Comparison of ENCODE assay signal across 8 cellular contexts in genomic region chr1:228734881-228735801, GRCh38. TPM values are rescaled to one million over a fixed set of nuclear protein-coding genes. Genes with fewer than 3 reads are reported as not detected.
DNase-seq lines count a peak whose midpoint lies in the region; ATAC-seq and TF ChIP-seq lines count a peak whose summit lies in the region.

Gene RHOU (plus strand): TSS chr1:228735479. CDS start chr1:228735743, 264 bp downstream.

- H3K9me3 ChIP-seq in esophagus squamous epithelium, result no peaks in the 10 kb centered on the region
- H3K9me3 ChIP-seq in muscle layer of colon (ENCODE audit: low read length), result no peaks in the 10 kb centered on the region

- peaks cover 15% of the 10 kb centered on the region for H3K4me1 Mint-ChIP-seq in activated T-cell treated with anti-CD3 and anti-CD28 coated beads, Interleukin-2, amount 50 U/mL, for 4 hours (ENCODE audit: low read depth)

- peak; percentile 60 for DNase-seq in ELF-1 (ENCODE audit: low read depth, low spot score)
- DNase-seq in NOMO-1 (lab: John Stamatoyannopoulos, UW; ENCODE audit: unreplicated experiment in 2 of 2), result peak; percentile 61 to 72
- DNase-seq in activated T-cell treated with anti-CD3 and anti-CD28 coated beads, Interleukin-2, amount 50 U/mL, for 4 hours, result peak; percentile 50
- no peak for DNase-seq in esophagus squamous epithelium (lab: John Stamatoyannopoulos, UW)
- DNase-seq in stimulated activated CD8-positive, alpha-beta memory T cell treated with anti-CD3 and anti-CD28 coated beads, Interleukin-7, amount 100 ng/mL, for 1 hour (ENCODE audit: low read depth in 2 of 2), result peak; percentile 16 to 36
- DNase-seq in NCI-H524 treated with DMSO at 0.1 percent for 48 hours (lab: John Stamatoyannopoulos, UW), result no peak

- H3K27me3 ChIP-seq in esophagus squamous epithelium, result peaks cover 0 to 35% (median 0%) of the 10 kb centered on the region in 4 donors
- H3K27me3 ChIP-seq in muscle layer of colon (ENCODE audit: control insufficient read depth in 1 of 2, insufficient read depth in 2 of 2, low read length in 2 of 2), result no peaks in the 10 kb centered on the region

- intact Hi-C loops in esophagus squamous epithelium (cut with DNase I), result loop anchor here (5.0 to 10.0 kb wide), 2 partner anchors 420 to 492 kb away; no protein-coding TSS in a partner anchor

- peak; percentile 61 for ATAC-seq in HG03135 (IDR thresholded peaks at IDR 0.05; ENCODE audit: unreplicated experiment)
- peak; percentile 88 to 89 for ATAC-seq in activated T-cell treated with anti-CD3 and anti-CD28 coated beads, Interleukin-2, amount 50 U/mL, for 4 hours

- H3K36me3 ChIP-seq in esophagus squamous epithelium (no peaks in the 10 kb centered on the region), muscle layer of colon (ENCODE audit: insufficient read depth, low read length) (peaks cover 7% of the 10 kb centered on the region)

- WGBS in esophagus squamous epithelium, 2 donors, result 2 to 7% methylated on average over 8 to 11 of the region's 107 CpGs

- H3K27ac ChIP-seq in esophagus squamous epithelium (peak within 1 kb of the TSS; percentile 73 to 94 (median 82)), muscle layer of colon (ENCODE audit: low read depth, low read length) (peak within 1 kb of the TSS; percentile 93)

- H3K27me3 Mint-ChIP-seq in activated T-cell treated with anti-CD3 and anti-CD28 coated beads, Interleukin-2, amount 50 U/mL, for 4 hours (ENCODE audit: low read depth), result peaks cover 10% of the 10 kb centered on the region

- TF ChIP-seq POLR2A in esophagus squamous epithelium (IDR thresholded peaks at IDR 0.05), result peak in 2 of 4 donors; percentile 61 to 67

- H3K36me3 Mint-ChIP-seq in activated T-cell treated with anti-CD3 and anti-CD28 coated beads, Interleukin-2, amount 50 U/mL, for 4 hours (ENCODE audit: insufficient read depth), result no peaks in the 10 kb centered on the region

- H3K4me3 Mint-ChIP-seq in activated T-cell treated with anti-CD3 and anti-CD28 coated beads, Interleukin-2, amount 50 U/mL, for 4 hours, result peak within 1 kb of the TSS; percentile 87

- TF ChIP-seq CTCF in esophagus squamous epithelium (IDR thresholded peaks at IDR 0.05), result peak; percentile 44 to 93 (median 88)

- peak within 1 kb of the TSS; percentile 96 for H3K9ac ChIP-seq in muscle layer of colon (ENCODE audit: low read length)

- H3K4me1 ChIP-seq in esophagus squamous epithelium (peaks cover 0 to 46% (median 10%) of the 10 kb centered on the region in 3 donors), muscle layer of colon (ENCODE audit: insufficient read depth, low read length) (peaks cover 20% of the 10 kb centered on the region)

- H3K9me3 Mint-ChIP-seq in activated T-cell treated with anti-CD3 and anti-CD28 coated beads, Interleukin-2, amount 50 U/mL, for 4 hours, result no peaks in the 10 kb centered on the region

- H3K4me3 ChIP-seq in esophagus squamous epithelium (peak within 1 kb of the TSS; percentile 63 to 97 (median 78)), muscle layer of colon (ENCODE audit: low read depth in 1 of 2, low read length in 2 of 2) (peak within 1 kb of the TSS; percentile 88 to 92)

RNA-seq across cellular contexts. Expression of gene RHOU, which starts in this region (rescaled TPM):
- 1 to 10 TPM; 1.2 to 2.1 (median 1.6) TPM for total RNA-seq in activated T-cell treated with anti-CD3 and anti-CD28 coated beads, Interleukin-2, amount 50 U/mL, for 4 hours
- 1 to 10 TPM in 2 of 4 donors, under 1 TPM in 2; 0.27 to 9.2 (median 2.5) TPM for total RNA-seq in esophagus squamous epithelium

Comparison
In these comparisons a context has a peak if more than half of its experiments do, and no peak if none do; other contexts are left out.
1. DNase-seq: peak in ELF-1 (single experiment), NOMO-1 (2 of 2), activated T-cell treated with anti-CD3 and anti-CD28 coated beads, Interleukin-2, amount 50 U/mL, for 4 hours (single experiment) and stimulated activated CD8-positive, alpha-beta memory T cell treated with anti-CD3 and anti-CD28 coated beads, Interleukin-7, amount 100 ng/mL, for 1 hour (2 of 2); none in esophagus squamous epithelium (single experiment) and NCI-H524 treated with DMSO at 0.1 percent for 48 hours (single experiment).